In genomic region chr2:34204560-34204959, GRCh38 we compare ENCODE assay signal across 1 cellular context.
TF ChIP-seq lines count a peak whose summit lies in the region.

No MANE protein-coding gene starts in this region.

TF ChIP-seq in HepG2, 621 proteins besides CTCF, POLR2A, EP300 and RAD21:
- no peak for TF ChIP-seq ZXDC (CRISPR knock-in tag; IDR thresholded peaks at IDR 0.05)
- no peak for TF ChIP-seq ZKSCAN5 (CRISPR knock-in tag; IDR thresholded peaks at IDR 0.05)
- peak; percentile 86 to 92 for TF ChIP-seq MAFK (conservative IDR thresholded peaks at IDR 0.05 in 1 of 2, IDR thresholded peaks at IDR 0.05 in 1 of 2; ENCODE audit: low read length in 2 of 2)
- TF ChIP-seq MAFF (IDR thresholded peaks at IDR 0.05; ENCODE audit: low read depth, low read length), result peak; percentile 86
- no peak for TF ChIP-seq PLRG1 (conservative IDR thresholded peaks at IDR 0.05)
- no peak for TF ChIP-seq ZFP62 (CRISPR knock-in tag; IDR thresholded peaks at IDR 0.05)
- TF ChIP-seq FOXJ3 (CRISPR knock-in tag; IDR thresholded peaks at IDR 0.05; ENCODE audit: borderline replicate concordance), result no peak
